29 cellular contexts compared by ENCODE assay signal in genomic region chr12:116365606-116366455, GRCh38.
DNase-seq lines count a peak whose midpoint lies in the region; ATAC-seq, FAIRE-seq and TF ChIP-seq lines count a peak whose summit lies in the region.
"Had no signal": no experiment of that assay in that cellular context is flagged by ENCODE, and none has a peak within 500 bp of the region (broad histone marks: within the 10 kb centered on the region; RNA-seq: fewer than 3 reads in every experiment).

No MANE protein-coding gene starts in this region.

- H3K27ac Mint-ChIP-seq in Caco-2 (ENCODE audit: unreplicated experiment), result peak overlapping the region; percentile 12
- no peak overlapping the region for H3K27ac Mint-ChIP-seq in activated T-cell treated with anti-CD3 and anti-CD28 coated beads, Interleukin-2, amount 50 U/mL, for 24 hours
- H3K27ac Mint-ChIP-seq: activated naive CD8-positive, alpha-beta T cell treated with anti-CD3 and anti-CD28 coated beads, Interleukin-2, amount 10 ng/mL, durations not matched to agents 7 days and 5 days; B cell; CD8-positive, alpha-beta T cell; mesothelial cell of epicardium; naive thymus-derived CD8-positive, alpha-beta T cell; stimulated activated naive B cell treated with anti-CD40 and anti-IgM and Interleukin-4, amounts not matched to agents 10 μg/mL and 1 μg/mL and 100 μg/mL, for 72 hours; WTC11 had no signal

- in situ Hi-C loops in K562 (cut with MboI), result no loop called here

- no peak for TF ChIP-seq POLR2A in K562 (conservative IDR thresholded peaks at IDR 0.05)

- H3K4me3 ChIP-seq in Caco-2 (ENCODE audit: low read depth, low read length) (no peak overlapping the region), K562 (no peak overlapping the region)

- no peaks in the 10 kb centered on the region for H3K9me1 ChIP-seq in K562 (ENCODE audit: control insufficient read depth, insufficient read depth, low read length)

- H3K9me3 ChIP-seq in Caco-2 (no peaks in the 10 kb centered on the region), K562 (replicated peaks; ENCODE audit: control insufficient read depth, insufficient read depth, low read depth, low read length) (peaks cover 4% of the 10 kb centered on the region)

- WGBS in K562 (ENCODE audit: insufficient coverage, low coverage, missing lambda C conversion rate), result 73% methylated on average over 17 of the region's 17 CpGs

- no TSS peak for BruUV-seq in Caco-2 (replicated peaks; lab: Mats Ljungman, UMichigan)
- no TSS peak for BruUV-seq in K562 (replicated peaks; lab: Mats Ljungman, UMichigan)

- no peaks in the 10 kb centered on the region for H3K9me3 Mint-ChIP-seq in Caco-2 (ENCODE audit: unreplicated experiment)
- H3K9me3 Mint-ChIP-seq in activated T-cell treated with anti-CD3 and anti-CD28 coated beads, Interleukin-2, amount 50 U/mL, for 24 hours, result no peaks in the 10 kb centered on the region
- H3K9me3 Mint-ChIP-seq: activated naive CD8-positive, alpha-beta T cell treated with anti-CD3 and anti-CD28 coated beads, Interleukin-2, amount 10 ng/mL, durations not matched to agents 7 days and 5 days; activated T-cell treated with anti-CD3 and anti-CD28 coated beads, Interleukin-2, amount 50 U/mL, for 4 hours; CD8-positive, alpha-beta T cell; mesothelial cell of epicardium; naive thymus-derived CD8-positive, alpha-beta T cell; stimulated activated naive B cell treated with anti-CD40 and anti-IgM and Interleukin-4, amounts not matched to agents 10 μg/mL and 1 μg/mL and 100 μg/mL, for 72 hours; WTC11 had no signal

- H3K36me3 ChIP-seq in Caco-2 (ENCODE audit: control insufficient read depth, insufficient read depth, low read length) (no peaks in the 10 kb centered on the region), K562 (ENCODE audit: control insufficient read depth, insufficient read depth, low read length) (no peaks in the 10 kb centered on the region)

- FAIRE-seq in K562 (lab: Jason Lieb, UNC) (no peak), D721Med (lab: Jason Lieb, UNC) (no peak)
- FAIRE-seq: GM12892, H54, islet of Langerhans, RCC 7860, urothelium cell line had no signal

- no peak overlapping the region for H3K4me3 Mint-ChIP-seq in Caco-2 (ENCODE audit: unreplicated experiment)
- H3K4me3 Mint-ChIP-seq in activated T-cell treated with anti-CD3 and anti-CD28 coated beads, Interleukin-2, amount 50 U/mL, for 24 hours, result no peak overlapping the region
- H3K4me3 Mint-ChIP-seq: activated naive CD8-positive, alpha-beta T cell treated with anti-CD3 and anti-CD28 coated beads, Interleukin-2, amount 10 ng/mL, durations not matched to agents 7 days and 5 days; activated T-cell treated with anti-CD3 and anti-CD28 coated beads, Interleukin-2, amount 50 U/mL, for 4 hours; B cell; CD8-positive, alpha-beta T cell; mesothelial cell of epicardium; naive thymus-derived CD8-positive, alpha-beta T cell; stimulated activated naive B cell treated with anti-CD40 and anti-IgM and Interleukin-4, amounts not matched to agents 10 μg/mL and 1 μg/mL and 100 μg/mL, for 72 hours; WTC11 had no signal

- TF ChIP-seq CTCF in Caco-2 (IDR thresholded peaks at IDR 0.05; ENCODE audit: insufficient read depth in 1 of 2, low read depth in 1 of 2, low read length in 1 of 2, severe bottlenecking in 1 of 2, unreplicated experiment in 1 of 2), result no peak
- no peak for TF ChIP-seq CTCF in K562 (IDR thresholded peaks at IDR 0.05 in 2 of 3, conservative IDR thresholded peaks at IDR 0.05 in 1 of 3; ENCODE audit: insufficient read depth in 2 of 3, low read depth in 1 of 3, low read length in 3 of 3)
- TF ChIP-seq CTCF in D721Med (IDR thresholded peaks at IDR 0.05; ENCODE audit: insufficient read depth, missing control alignments), result no peak

- peaks cover 32% of the 10 kb centered on the region for H3K4me1 Mint-ChIP-seq in Caco-2 (ENCODE audit: low read depth, unreplicated experiment)
- peaks cover 9% of the 10 kb centered on the region for H3K4me1 Mint-ChIP-seq in activated T-cell treated with anti-CD3 and anti-CD28 coated beads, Interleukin-2, amount 50 U/mL, for 24 hours (ENCODE audit: low read depth)

- H3K9ac ChIP-seq in K562 (ENCODE audit: insufficient read depth in 1 of 2, low read depth in 2 of 2, low read length in 2 of 2), result no peak overlapping the region

- intact Hi-C loops in Caco-2 (cut with micrococcal nuclease; ENCODE audit: unreplicated experiment), result no loop called here
- intact Hi-C loops in K562 (cut with micrococcal nuclease), result no loop called here
- intact Hi-C loops in left colon (cut with DNase I, micrococcal nuclease), result no loop called here

- H3K27ac ChIP-seq in K562 (ENCODE audit: extremely low read depth, low read depth, low read length), result no peak overlapping the region

- peaks cover 11% of the 10 kb centered on the region for H3K36me3 Mint-ChIP-seq in Caco-2 (ENCODE audit: insufficient read depth, unreplicated experiment)
- H3K36me3 Mint-ChIP-seq in activated T-cell treated with anti-CD3 and anti-CD28 coated beads, Interleukin-2, amount 50 U/mL, for 24 hours (ENCODE audit: low read depth), result no peaks in the 10 kb centered on the region
- H3K36me3 Mint-ChIP-seq: activated naive CD8-positive, alpha-beta T cell treated with anti-CD3 and anti-CD28 coated beads, Interleukin-2, amount 10 ng/mL, durations not matched to agents 7 days and 5 days; CD8-positive, alpha-beta T cell; mesothelial cell of epicardium; naive thymus-derived CD8-positive, alpha-beta T cell; stimulated activated naive B cell treated with anti-CD40 and anti-IgM and Interleukin-4, amounts not matched to agents 10 μg/mL and 1 μg/mL and 100 μg/mL, for 72 hours; WTC11 had no signal

- no peak for TF ChIP-seq EP300 in K562 (IDR thresholded peaks at IDR 0.05; ENCODE audit: low read length)

- no peaks in the 10 kb centered on the region for H3K27me3 ChIP-seq in Caco-2 (replicated peaks; ENCODE audit: control insufficient read depth, insufficient read depth, low read length)
- H3K27me3 ChIP-seq in K562 (ENCODE audit: control insufficient read depth in 2 of 2, insufficient read depth in 2 of 2, low read length in 2 of 2), result no peaks in the 10 kb centered on the region

- H3K4me2 ChIP-seq in K562 (ENCODE audit: insufficient read depth, low read length), result no peak overlapping the region

- no peak for TF ChIP-seq RAD21 in K562 (CRISPR knock-in tag; conservative IDR thresholded peaks at IDR 0.05 in 1 of 2, IDR thresholded peaks at IDR 0.05 in 1 of 2)

- CTCF ChIA-PET in Caco-2 (lab: Charles Lee), result interaction anchor here (1.5 kb wide), 1 partner anchor 11 kb away, joined by 3 read pairs; no protein-coding TSS in a partner anchor
- CTCF ChIA-PET in K562 (lab: Yijun Ruan, JAX; ENCODE audit: low intra/inter-chr PET ratio), result no interaction called here

- no peak for DNase-seq in Caco-2
- DNase-seq in K562 (ENCODE audit: extremely low read depth in 1 of 4, low spot score in 3 of 4), result no peak
- DNase-seq in left colon, result no peak
- peak; percentile 77 for DNase-seq in renal cortical epithelial cell (ENCODE audit: low read depth)
- no peak for DNase-seq in D721Med (ENCODE audit: insufficient read length, low spot score)
- DNase-seq in stimulated activated CD4-positive, alpha-beta T cell treated with anti-CD3 and anti-CD28 coated beads, Interleukin-4, amount 100 ng/mL, for 24 hours, result no peak
- no peak for DNase-seq in cerebellar cortex (ENCODE audit: low spot score)
- DNase-seq in activated T-cell treated with anti-CD3 and anti-CD28 coated beads, Interleukin-2, amount 50 U/mL, for 24 hours, result no peak
- DNase-seq: ACHN; activated CD4-positive, alpha-beta T cell treated with anti-CD3 and anti-CD28 coated beads, Interleukin-2, amount 50 U/mL, for 1 hour; activated gamma-delta T cell; activated naive CD8-positive, alpha-beta T cell treated with anti-CD3 and anti-CD28 coated beads, Interleukin-2, amount 10 ng/mL, durations not matched to agents 7 days and 5 days; activated T-cell treated with anti-CD3 and anti-CD28 coated beads, Interleukin-2, amount 50 U/mL, for 4 hours; aorta; CD8-positive, alpha-beta T cell; Karpas-422; naive thymus-derived CD8-positive, alpha-beta T cell; NCI-H1436; NCI-H748 treated with DMSO at 0.1 percent for 48 hours; SHP77 treated with DMSO at 0.1 percent for 48 hours; stimulated activated naive B cell treated with anti-CD40 and anti-IgM and Interleukin-4, amounts not matched to agents 10 μg/mL and 1 μg/mL and 100 μg/mL, for 72 hours had no signal

- peaks cover 5% of the 10 kb centered on the region; the same call in 1 of the 3 replicates for H3K79me2 ChIP-seq in K562 (ENCODE audit: control insufficient read depth, insufficient read depth, low read length)

- peak overlapping the region; percentile 76 for H2AFZ ChIP-seq in K562 (ENCODE audit: low read depth, low read length)

- no peaks in the 10 kb centered on the region for H4K20me1 ChIP-seq in K562 (replicated peaks; ENCODE audit: control insufficient read depth, insufficient read depth, low read length)

- POLR2A ChIA-PET in Caco-2 (lab: Charles Lee), result no interaction called here
- POLR2A ChIA-PET in K562 (lab: Yijun Ruan, JAX), result interaction anchor here (1.4 to 1.7 kb wide), 2 partner anchors 10 to 19 kb away, joined by 3 to 5 read pairs; no protein-coding TSS in a partner anchor

- H3K4me1 ChIP-seq in Caco-2, result peaks cover 58% of the 10 kb centered on the region
- H3K4me1 ChIP-seq in K562 (replicated peaks in 1 of 2; ENCODE audit: control insufficient read depth in 2 of 2, insufficient read depth in 2 of 2, low read length in 2 of 2), result peaks cover 22 to 27% of the 10 kb centered on the region in 2 experiments

- ATAC-seq in K562, result no peak
- peak; percentile 38 for ATAC-seq in left colon
- ATAC-seq: activated T-cell treated with anti-CD3 and anti-CD28 coated beads, Interleukin-2, amount 50 U/mL, for 4 hours; CD8-positive, alpha-beta T cell; naive thymus-derived CD8-positive, alpha-beta T cell; stimulated activated naive B cell treated with anti-CD40 and anti-IgM and Interleukin-4, amounts not matched to agents 10 μg/mL and 1 μg/mL and 100 μg/mL, for 72 hours; WTC11 had no signal

- H3K27me3 Mint-ChIP-seq in Caco-2 (ENCODE audit: insufficient read depth, unreplicated experiment), result no peaks in the 10 kb centered on the region
- no peaks in the 10 kb centered on the region for H3K27me3 Mint-ChIP-seq in activated T-cell treated with anti-CD3 and anti-CD28 coated beads, Interleukin-2, amount 50 U/mL, for 24 hours
- H3K27me3 Mint-ChIP-seq: activated naive CD8-positive, alpha-beta T cell treated with anti-CD3 and anti-CD28 coated beads, Interleukin-2, amount 10 ng/mL, durations not matched to agents 7 days and 5 days; B cell; naive thymus-derived CD8-positive, alpha-beta T cell; stimulated activated naive B cell treated with anti-CD40 and anti-IgM and Interleukin-4, amounts not matched to agents 10 μg/mL and 1 μg/mL and 100 μg/mL, for 72 hours had no signal

TF ChIP-seq in K562, 482 proteins besides CTCF, POLR2A, EP300 and RAD21 (continues in another document):
- TF ChIP-seq BRF2 (IDR thresholded peaks at IDR 0.05; ENCODE audit: borderline replicate concordance, insufficient read depth, insufficient read length), result no peak
